14 cellular contexts compared by ENCODE assay signal in genomic region chr3:127387556-127388153, GRCh38.
"Had no signal": no experiment of that assay in that cellular context is flagged by ENCODE, and none has a peak within 500 bp of the region (broad histone marks: within the 10 kb centered on the region; RNA-seq: fewer than 3 reads in every experiment).

No MANE protein-coding gene starts in this region.

- DNase-seq: effector memory CD4-positive, alpha-beta T cell; gastrocnemius medialis; left cardiac atrium; mucosa of descending colon; natural killer cell; psoas muscle; retina; stimulated activated CD4-positive, alpha-beta T cell treated with anti-CD3 and anti-CD28 coated beads, Interleukin-12 subunit alpha, Interleukin-12 subunit beta, amount 100 ng/mL, for 4 hours; stimulated activated naive CD4-positive, alpha-beta T cell had no signal

- FAIRE-seq: keratinocyte had no signal

- H3K4me3 ChIP-seq: breast epithelium, esophagus muscularis mucosa, gastrocnemius medialis, mucosa of descending colon, psoas muscle, right lobe of liver, tibial artery had no signal

- H3K27me3 ChIP-seq: breast epithelium, right lobe of liver had no signal

- H3K36me3 ChIP-seq: breast epithelium, esophagus muscularis mucosa, gastrocnemius medialis, right lobe of liver, tibial artery had no signal
